Comparison of ENCODE assay signal across 8 cellular contexts in the genomic region with DNA sequence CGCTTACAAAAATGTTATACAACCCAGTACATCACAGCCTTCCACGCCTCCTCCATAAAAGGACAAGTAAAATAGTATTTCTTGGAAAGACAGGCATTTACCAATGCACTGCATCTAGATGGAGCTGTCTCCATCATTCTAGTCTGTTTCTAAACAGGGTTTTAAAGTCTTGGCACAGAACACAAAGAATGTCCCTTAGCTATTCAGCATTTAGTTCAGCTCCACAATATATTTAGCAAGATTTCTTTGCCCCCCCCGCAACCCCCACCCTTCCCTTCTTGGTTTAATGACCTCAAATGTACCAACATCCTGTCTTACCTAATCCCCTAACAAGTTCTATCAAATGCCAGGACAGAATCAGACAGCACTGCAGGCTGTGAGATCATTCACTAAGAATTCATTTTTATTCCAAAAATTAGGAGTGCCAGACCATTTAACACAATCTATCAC.
DNase-seq lines count a peak whose midpoint lies in the region; ATAC-seq, FAIRE-seq and TF ChIP-seq lines count a peak whose summit lies in the region.

No MANE protein-coding gene starts in this region.

- H3K27ac ChIP-seq in OCI-LY1 (ENCODE audit: low read depth, low read length, poor library complexity, severe bottlenecking) = no peak overlapping the region
- H3K27ac ChIP-seq in neural progenitor cell = no peak overlapping the region

- no peaks in the 10 kb centered on the region for H4K20me1 ChIP-seq in OCI-LY1 (ENCODE audit: insufficient read depth, low read length)
- no peaks in the 10 kb centered on the region for H4K20me1 ChIP-seq in neural progenitor cell (ENCODE audit: low read depth)

- no peak overlapping the region for H3K4me3 Mint-ChIP-seq in neural progenitor cell

- peaks cover 1% of the 10 kb centered on the region for H3K36me3 Mint-ChIP-seq in neural progenitor cell

- H3K4me2 ChIP-seq in OCI-LY1 (ENCODE audit: low read length) (no peak overlapping the region), neural progenitor cell (no peak overlapping the region)

- no peak overlapping the region for H3K27ac Mint-ChIP-seq in neural progenitor cell

- H2AFZ ChIP-seq in OCI-LY1 (ENCODE audit: low read length) (no peak overlapping the region), neural progenitor cell (replicated peaks) (no peak overlapping the region)

- H3K9ac ChIP-seq in OCI-LY1 (ENCODE audit: low read length) (no peak overlapping the region), neural progenitor cell (no peak overlapping the region)

- H3K9me3 Mint-ChIP-seq in neural progenitor cell = peaks cover 6% of the 10 kb centered on the region

- peaks cover 12% of the 10 kb centered on the region for H3K4me1 Mint-ChIP-seq in neural progenitor cell

- no peak for FAIRE-seq in D721Med (lab: Jason Lieb, UNC)

- no peaks in the 10 kb centered on the region for H3F3A ChIP-seq in OCI-LY1 (ENCODE audit: insufficient read depth, low read length)
- no peaks in the 10 kb centered on the region for H3F3A ChIP-seq in neural progenitor cell (ENCODE audit: low read depth)

- H3K4me1 ChIP-seq in OCI-LY1 (ENCODE audit: insufficient read depth, low read length, severe bottlenecking) = peaks cover 36% of the 10 kb centered on the region
- H3K4me1 ChIP-seq in neural progenitor cell = no peaks in the 10 kb centered on the region

- H3K79me2 ChIP-seq in OCI-LY1 (ENCODE audit: insufficient read depth, low read length) (peaks cover 85% of the 10 kb centered on the region), neural progenitor cell (ENCODE audit: low read depth) (no peaks in the 10 kb centered on the region)

- no peak overlapping the region for H3K4me3 ChIP-seq in OCI-LY1 (ENCODE audit: low read depth, low read length, poor library complexity, severe bottlenecking)
- no peak overlapping the region for H3K4me3 ChIP-seq in epithelial cell of proximal tubule (ENCODE audit: low read depth, low read length)
- no peak overlapping the region for H3K4me3 ChIP-seq in neural progenitor cell

- ATAC-seq in HG02623 (IDR thresholded peaks at IDR 0.05; ENCODE audit: unreplicated experiment) (no peak), GM18870 (IDR thresholded peaks at IDR 0.05; ENCODE audit: unreplicated experiment) (no peak)

- peaks cover 2% of the 10 kb centered on the region for H3K27me3 Mint-ChIP-seq in neural progenitor cell (ENCODE audit: insufficient read depth, low read depth)

- H3K27me3 ChIP-seq in OCI-LY1 (ENCODE audit: insufficient read depth, low read length) (no peaks in the 10 kb centered on the region), neural progenitor cell (no peaks in the 10 kb centered on the region)

- H3K9me2 ChIP-seq in OCI-LY1 (ENCODE audit: low read depth, low read length) = no peaks in the 10 kb centered on the region

- DNase-seq in D721Med (ENCODE audit: insufficient read length, low spot score) = no peak
- peak; percentile 55 for DNase-seq in epithelial cell of proximal tubule (ENCODE audit: low read depth)
- DNase-seq in neural progenitor cell (ENCODE audit: low spot score) = no peak
- no peak for DNase-seq in COLO668 (lab: John Stamatoyannopoulos, UW; ENCODE audit: unreplicated experiment)
- no peak for DNase-seq in occipital lobe (lab: John Stamatoyannopoulos, UW)

- H3K9me3 ChIP-seq in OCI-LY1 (ENCODE audit: low read length) = no peaks in the 10 kb centered on the region
- H3K9me3 ChIP-seq in neural progenitor cell (ENCODE audit: low read depth) = no peaks in the 10 kb centered on the region

- H3K36me3 ChIP-seq in OCI-LY1 (ENCODE audit: insufficient read depth, low read length) (peaks cover 43% of the 10 kb centered on the region), neural progenitor cell (no peaks in the 10 kb centered on the region)

- peak; percentile 13 for TF ChIP-seq CTCF in D721Med (IDR thresholded peaks at IDR 0.05; ENCODE audit: insufficient read depth, missing control alignments)
- peak; percentile 21; the same call in 1 of the 2 replicates for TF ChIP-seq CTCF in OCI-LY1 (IDR thresholded peaks at IDR 0.05; ENCODE audit: low read length)
- TF ChIP-seq CTCF in epithelial cell of proximal tubule (conservative IDR thresholded peaks at IDR 0.05; ENCODE audit: low read depth, low read length) = peak; percentile 51
- peak; percentile 18 for TF ChIP-seq CTCF in neural progenitor cell (IDR thresholded peaks at IDR 0.05)
